Comparison of ENCODE assay signal across 9 cellular contexts in genomic region chr3:188881954-188882641, GRCh38.
A peak's percentile ranks its signal among the peaks of the same experiment; 100 is the strongest.
DNase-seq lines count a peak whose midpoint lies in the region; ATAC-seq and TF ChIP-seq lines count a peak whose summit lies in the region.
"Had no signal": no experiment of that assay in that cellular context is flagged by ENCODE, and none has a peak within 500 bp of the region (broad histone marks: within the 10 kb centered on the region; RNA-seq: fewer than 3 reads in every experiment).

No MANE protein-coding gene starts in this region.

- H3K27ac ChIP-seq in hepatocyte (peak overlapping the region; percentile 22), upper lobe of right lung (peak overlapping the region; percentile 25)

- intact Hi-C loops in upper lobe of right lung (cut with DNase I): no loop called here

- peak; percentile 12 for DNase-seq in NCI-H1105 treated with DMSO at 0.1 percent for 48 hours (lab: John Stamatoyannopoulos, UW)
- no peak for DNase-seq in NCI-H1105 (lab: John Stamatoyannopoulos, UW)
- peak; percentile 89 for DNase-seq in adipocyte (ENCODE audit: low read depth)
- no peak for DNase-seq in hepatocyte (ENCODE audit: low spot score)
- DNase-seq in upper lobe of right lung: no peak
- no peak for DNase-seq in SHP77 treated with DMSO at 0.1 percent for 48 hours (lab: John Stamatoyannopoulos, UW)
- DNase-seq in T-helper 2 cell: no peak
- DNase-seq: activated CD4-positive, alpha-beta T cell treated with anti-CD3 and anti-CD28 coated beads, Interleukin-2, amount 50 U/mL, for 4 hours had no signal

- H3K9me3 ChIP-seq in adipocyte (ENCODE audit: control insufficient read depth, low read length) (no peaks in the 10 kb centered on the region), hepatocyte (ENCODE audit: low read depth) (no peaks in the 10 kb centered on the region), upper lobe of right lung (no peaks in the 10 kb centered on the region)

- no peaks in the 10 kb centered on the region for H3K36me3 ChIP-seq in adipocyte (ENCODE audit: control insufficient read depth, insufficient read depth, low read length, severe bottlenecking)
- H3K36me3 ChIP-seq in hepatocyte (replicated peaks; ENCODE audit: insufficient read depth, low read depth): no peaks in the 10 kb centered on the region
- no peaks in the 10 kb centered on the region for H3K36me3 ChIP-seq in upper lobe of right lung

- H3K27me3 ChIP-seq in adipocyte (replicated peaks; ENCODE audit: control insufficient read depth, insufficient read depth, low read length): no peaks in the 10 kb centered on the region
- H3K27me3 ChIP-seq in hepatocyte: no peaks in the 10 kb centered on the region
- H3K27me3 ChIP-seq in upper lobe of right lung: no peaks in the 10 kb centered on the region

- TF ChIP-seq CTCF in hepatocyte (IDR thresholded peaks at IDR 0.05; ENCODE audit: poor library complexity) (no peak), upper lobe of right lung (IDR thresholded peaks at IDR 0.05) (no peak)

- peak overlapping the region; percentile 71 for H3K9ac ChIP-seq in adipocyte (ENCODE audit: low read length)

- H3K4me3 ChIP-seq in adipocyte (ENCODE audit: low read length) (peak overlapping the region; percentile 22), hepatocyte (no peak overlapping the region), upper lobe of right lung (no peak overlapping the region)

- H2AFZ ChIP-seq in hepatocyte: no peak overlapping the region

- no peaks in the 10 kb centered on the region for H3K79me2 ChIP-seq in hepatocyte

- no peak overlapping the region for H3K4me2 ChIP-seq in hepatocyte

- peak; percentile 59 for ATAC-seq in upper lobe of right lung
- ATAC-seq in HG03565 (IDR thresholded peaks at IDR 0.05; ENCODE audit: unreplicated experiment): no peak

- H3K9me2 ChIP-seq in hepatocyte (replicated peaks; ENCODE audit: insufficient read depth): no peaks in the 10 kb centered on the region

- H3K4me1 ChIP-seq in adipocyte (ENCODE audit: control insufficient read depth, insufficient read depth, low read length): peaks cover 28% of the 10 kb centered on the region
- H3K4me1 ChIP-seq in hepatocyte (ENCODE audit: insufficient read depth): peaks cover 5% of the 10 kb centered on the region
- H3K4me1 ChIP-seq in upper lobe of right lung: peaks cover 8% of the 10 kb centered on the region

- H4K20me1 ChIP-seq in hepatocyte (ENCODE audit: insufficient read depth, poor library complexity, severe bottlenecking): no peaks in the 10 kb centered on the region

Comparison
In these comparisons a context has a peak if more than half of its experiments do, and no peak if none do; other contexts are left out.
1. DNase-seq: peak in NCI-H1105 treated with DMSO at 0.1 percent for 48 hours (single experiment) and adipocyte (single experiment); none in NCI-H1105 (single experiment), hepatocyte (single experiment), upper lobe of right lung (single experiment), SHP77 treated with DMSO at 0.1 percent for 48 hours (single experiment) and T-helper 2 cell (0 of 5).